8 cellular contexts compared by ENCODE assay signal in genomic region chr10:119270893-119271361, GRCh38.
DNase-seq lines count a peak whose midpoint lies in the region; ATAC-seq and TF ChIP-seq lines count a peak whose summit lies in the region.

No MANE protein-coding gene starts in this region.

- TF ChIP-seq CTCF in osteoblast (IDR thresholded peaks at IDR 0.05; ENCODE audit: extremely low read depth, low read depth, low read length) (no peak), prostate gland (IDR thresholded peaks at IDR 0.05) (no peak)

- peaks cover 14% of the 10 kb centered on the region for H3K4me1 ChIP-seq in osteoblast (ENCODE audit: insufficient read depth, low read length)
- H3K4me1 ChIP-seq in prostate gland (replicated peaks): no peaks in the 10 kb centered on the region

- DNase-seq in activated CD4-positive, CD25-positive, alpha-beta regulatory T cell treated with anti-CD3 and anti-CD28 coated beads, Interleukin-2, amount 50 U/mL, for 16 hours (ENCODE audit: low read depth, low spot score): peak; percentile 12
- DNase-seq in effector CD8-positive, alpha-beta T cell (lab: John Stamatoyannopoulos, UW): peak; percentile 7
- DNase-seq in osteoblast (ENCODE audit: insufficient read length, low spot score, missing footprints) (no peak), DMS 273 treated with DMSO at 0.1 percent for 48 hours (lab: John Stamatoyannopoulos, UW) (no peak), prostate gland (ENCODE audit: low spot score) (no peak), NCI-H1436 treated with DMSO at 0.1 percent for 48 hours (lab: John Stamatoyannopoulos, UW) (no peak)

- in situ Hi-C loops in GM18951 (cut with MboI; ENCODE audit: low sequenced_read_pairs, unreplicated experiment): no loop called here

- no peak overlapping the region for H3K4me3 ChIP-seq in osteoblast (ENCODE audit: insufficient read depth, low read length)
- H3K4me3 ChIP-seq in prostate gland: no peak overlapping the region

- ATAC-seq in HG03139 (IDR thresholded peaks at IDR 0.05; ENCODE audit: unreplicated experiment): peak; percentile 70

- whole genome bisulfite sequencing in prostate gland: 50% methylated on average over 17 of the region's 17 CpGs

- H4K20me1 ChIP-seq in osteoblast (ENCODE audit: insufficient read depth, low read length): peaks cover 9% of the 10 kb centered on the region

- H3K79me2 ChIP-seq in osteoblast (ENCODE audit: insufficient read depth, low read length): no peaks in the 10 kb centered on the region

- H3K4me2 ChIP-seq in osteoblast (ENCODE audit: insufficient read depth, low read length): peak overlapping the region; percentile 37

- no peak overlapping the region for H2AFZ ChIP-seq in osteoblast (ENCODE audit: low read length)

- H3K9me3 ChIP-seq in osteoblast (ENCODE audit: low read depth, low read length) (no peaks in the 10 kb centered on the region), prostate gland (no peaks in the 10 kb centered on the region)

- TF ChIP-seq POLR2A in GM18951 (IDR thresholded peaks at IDR 0.05; ENCODE audit: extremely low read depth, insufficient read depth, insufficient read length) (peak; percentile 36), prostate gland (IDR thresholded peaks at IDR 0.05) (no peak)

- H3K36me3 ChIP-seq in osteoblast (ENCODE audit: insufficient read depth, low read length): no peaks in the 10 kb centered on the region
- no peaks in the 10 kb centered on the region for H3K36me3 ChIP-seq in prostate gland

- intact Hi-C loops in prostate gland (cut with DNase I): no loop called here

- H3K27me3 ChIP-seq in osteoblast (ENCODE audit: insufficient read depth, low read length): no peaks in the 10 kb centered on the region
- no peaks in the 10 kb centered on the region for H3K27me3 ChIP-seq in prostate gland (replicated peaks; ENCODE audit: insufficient read depth)

- H3K27ac ChIP-seq in osteoblast (ENCODE audit: low read depth, low read length) (no peak overlapping the region), prostate gland (peak overlapping the region in 1 of 2 donors; percentile 41)

Comparison
In these comparisons a context has a peak if more than half of its experiments do, and no peak if none do; other contexts are left out.
1. DNase-seq: peak in activated CD4-positive, CD25-positive, alpha-beta regulatory T cell treated with anti-CD3 and anti-CD28 coated beads, Interleukin-2, amount 50 U/mL, for 16 hours (single experiment) and effector CD8-positive, alpha-beta T cell (single experiment); none in osteoblast (single experiment), DMS 273 treated with DMSO at 0.1 percent for 48 hours (single experiment), prostate gland (single experiment) and NCI-H1436 treated with DMSO at 0.1 percent for 48 hours (single experiment).